32 cellular contexts compared by ENCODE assay signal in genomic region chr7:119903090-119903489, GRCh38.
"Had no signal": no experiment of that assay in that cellular context is flagged by ENCODE, and none has a peak within 500 bp of the region (broad histone marks: within the 10 kb centered on the region; RNA-seq: fewer than 3 reads in every experiment).

No MANE protein-coding gene starts in this region.

- H3K27ac ChIP-seq: adrenal gland, ascending aorta, body of pancreas, brain microvascular endothelial cell, breast epithelium, cardiac muscle cell had no signal

- H3K4me1 ChIP-seq: adrenal gland, ascending aorta, body of pancreas, breast epithelium had no signal

- H3K36me3 ChIP-seq: adrenal gland, ascending aorta, brain microvascular endothelial cell, breast epithelium, cardiac muscle cell had no signal

- ATAC-seq: activated naive CD4-positive, alpha-beta T cell treated with anti-CD3 and anti-CD28 coated beads, Interleukin-2, amount 50 U/mL, for 72 hours; activated naive CD8-positive, alpha-beta T cell treated with anti-CD3 and anti-CD28 coated beads, Interleukin-2, amount 50 U/mL, for 24 hours; activated T-cell treated with anti-CD3 and anti-CD28 coated beads, Interleukin-2, amount 50 U/mL, for 4 hours; activated T-cell treated with anti-CD3 and anti-CD28 coated beads, Interleukin-2, amount 50 U/mL, for 72 hours; activated T-helper 17 cell treated with anti-CD3 and anti-CD28 coated beads, Interleukin-2, amount 50 U/mL, for 72 hours; body of pancreas had no signal

- H3K9me3 ChIP-seq: adrenal gland, ascending aorta, body of pancreas, breast epithelium had no signal

- DNase-seq: activated effector memory CD4-positive, alpha-beta T cell treated with anti-CD3 and anti-CD28 coated beads, Interleukin-2, amount 50 U/mL, for 16 hours; activated effector memory CD4-positive, alpha-beta T cell treated with Interleukin-2 at 50 U/mL for 16 hours; activated gamma-delta T cell; activated gamma-delta T cell treated with Interleukin-2 at 50 U/mL for 16 hours; activated naive CD4-positive, alpha-beta T cell; activated naive CD4-positive, alpha-beta T cell treated with anti-CD3 and anti-CD28 coated beads for 36 hours; activated naive CD4-positive, alpha-beta T cell treated with anti-CD3 and anti-CD28 coated beads, Interleukin-2, amount 10 ng/mL, durations not matched to agents 7 days and 5 days; activated naive CD4-positive, alpha-beta T cell treated with anti-CD3 and anti-CD28 coated beads, Interleukin-2, amount 50 U/mL, for 16 hours; activated naive CD4-positive, alpha-beta T cell treated with Interleukin-2 at 50 U/mL for 16 hours; activated naive CD8-positive, alpha-beta T cell treated with anti-CD3 and anti-CD28 coated beads for 36 hours; activated naive CD8-positive, alpha-beta T cell treated with anti-CD3 and anti-CD28 coated beads, Interleukin-2, amount 10 ng/mL, durations not matched to agents 7 days and 5 days; activated naive CD8-positive, alpha-beta T cell treated with anti-CD3 and anti-CD28 coated beads, Interleukin-2, amount 50 U/mL, for 24 hours; activated T-cell treated with anti-CD3 and anti-CD28 coated beads, Interleukin-2, amount 50 U/mL, for 1 hour; activated T-cell treated with anti-CD3 and anti-CD28 coated beads, Interleukin-2, amount 50 U/mL, for 24 hours; activated T-cell treated with anti-CD3 and anti-CD28 coated beads, Interleukin-2, amount 50 U/mL, for 4 hours; activated T-cell treated with anti-CD3 and anti-CD28 coated beads, Interleukin-2, amount 50 U/mL, for 48 hours; activated T-cell treated with anti-CD3 and anti-CD28 coated beads, Interleukin-2, amount 50 U/mL, for 72 hours; adrenal gland; amniotic stem cell; amygdala; anterior cingulate cortex; aorta; body of pancreas; brain microvascular endothelial cell; caudate nucleus; central memory CD4-positive, alpha-beta T cell; cerebellar nuclear complex had no signal

- H3K27me3 ChIP-seq: adrenal gland, ascending aorta, body of pancreas, brain microvascular endothelial cell, breast epithelium, cardiac muscle cell had no signal

- H3K4me3 ChIP-seq: adrenal gland, ascending aorta, body of pancreas, breast epithelium, cardiac muscle cell had no signal
